In the genomic region with DNA sequence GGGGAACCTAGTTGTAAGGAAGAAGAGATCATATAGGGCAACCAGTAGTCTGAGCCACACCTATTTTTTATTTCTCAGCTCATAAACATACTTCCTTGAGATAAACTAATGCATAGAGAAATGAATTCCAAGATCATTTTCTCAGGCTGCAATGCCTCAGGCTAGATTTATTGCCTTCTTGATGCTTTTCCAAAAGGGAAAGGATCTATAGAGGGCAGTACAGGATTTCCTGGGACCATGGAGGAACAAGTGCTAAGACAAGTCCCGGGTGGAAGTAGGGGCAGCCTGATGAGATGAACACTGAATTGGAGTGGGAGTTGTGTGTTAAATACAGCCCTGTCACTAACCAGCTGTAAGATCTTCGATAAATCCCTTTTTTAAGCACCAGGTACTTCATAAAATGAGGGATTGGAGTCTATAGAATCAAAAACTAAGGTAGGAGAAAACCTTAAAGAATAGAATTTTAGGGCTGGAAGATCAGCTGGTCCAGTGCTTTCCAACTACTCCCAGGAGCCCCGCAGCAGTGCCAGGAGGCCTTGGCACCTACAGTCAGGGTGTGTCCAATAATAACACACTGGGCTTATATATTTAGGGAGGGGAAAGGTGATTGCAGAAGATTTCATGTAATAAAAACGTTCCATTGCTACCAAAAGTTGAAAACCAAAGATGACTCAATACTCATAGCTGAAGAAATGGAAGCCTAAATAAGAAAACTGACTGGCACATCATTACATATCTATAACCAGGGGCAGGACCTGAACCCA, we compare ENCODE assay signal across 10 cellular contexts. TPM values are rescaled to one million over a fixed set of nuclear protein-coding genes. Genes with fewer than 3 reads are reported as not detected.
DNase-seq lines count a peak whose midpoint lies in the region; ATAC-seq and TF ChIP-seq lines count a peak whose summit lies in the region.
"Had no signal": no experiment of that assay in that cellular context is flagged by ENCODE, and none has a peak within 500 bp of the region (broad histone marks: within the 10 kb centered on the region; RNA-seq: fewer than 3 reads in every experiment).

No MANE protein-coding gene starts in this region.

- peak overlapping the region; percentile 57 for H3K27ac ChIP-seq in RWPE2 (ENCODE audit: poor library complexity, severe bottlenecking)
- H3K27ac ChIP-seq in effector memory CD4-positive, alpha-beta T cell (ENCODE audit: insufficient read depth, low read length, poor library complexity, severe bottlenecking) = no peak overlapping the region
- H3K27ac ChIP-seq: uterus had no signal

- H3K4me1 ChIP-seq in RWPE2 (ENCODE audit: insufficient read depth, poor library complexity, severe bottlenecking) = peaks cover 14% of the 10 kb centered on the region
- H3K4me1 ChIP-seq in effector memory CD4-positive, alpha-beta T cell (ENCODE audit: control insufficient read depth, insufficient read depth, low read length, poor library complexity, severe bottlenecking) = no peaks in the 10 kb centered on the region
- H3K4me1 ChIP-seq: uterus had no signal

- no peak overlapping the region for H3K4me3 ChIP-seq in RWPE2 (ENCODE audit: severe bottlenecking)
- no peak overlapping the region for H3K4me3 ChIP-seq in fibroblast of pulmonary artery (replicated peaks; ENCODE audit: low read depth, low read length)
- H3K4me3 ChIP-seq in effector memory CD4-positive, alpha-beta T cell (ENCODE audit: insufficient read depth, low read depth, low read length, poor library complexity, severe bottlenecking) = no peak overlapping the region
- H3K4me3 ChIP-seq: uterus had no signal

- peak; percentile 10 to 65 (median 64) for DNase-seq in NCI-H1417 (lab: John Stamatoyannopoulos, UW)
- no peak for DNase-seq in NCI-H1417 treated with DMSO at 0.1 percent for 48 hours (lab: John Stamatoyannopoulos, UW)
- DNase-seq in RWPE2 (ENCODE audit: low spot score) = no peak
- peak; percentile 50 for DNase-seq in fibroblast of pulmonary artery (ENCODE audit: low read depth)
- no peak for DNase-seq in sciatic nerve (ENCODE audit: low spot score)
- DNase-seq in effector memory CD4-positive, alpha-beta T cell = no peak
- DNase-seq in GM19240 (ENCODE audit: insufficient read length, low spot score) = no peak
- no peak for DNase-seq in posterior vena cava (ENCODE audit: low spot score)
- DNase-seq: activated T-cell treated with anti-CD3 and anti-CD28 coated beads, Interleukin-2, amount 50 U/mL, for 24 hours; uterus had no signal

- peaks cover 18% of the 10 kb centered on the region for H3K36me3 ChIP-seq in RWPE2 (ENCODE audit: low read depth)
- peaks cover 22% of the 10 kb centered on the region for H3K36me3 ChIP-seq in effector memory CD4-positive, alpha-beta T cell (ENCODE audit: control insufficient read depth, insufficient read depth, low read length)
- H3K36me3 ChIP-seq: uterus had no signal

- TF ChIP-seq CTCF in RWPE2 (IDR thresholded peaks at IDR 0.05; ENCODE audit: poor library complexity, severe bottlenecking) (peak; percentile 38), fibroblast of pulmonary artery (IDR thresholded peaks at IDR 0.05; ENCODE audit: low read length, missing control alignments) (peak; percentile 37)

- ATAC-seq in RWPE2 (ENCODE audit: low read depth) = peak; percentile 44; the same call in 2 of the 3 replicates
- ATAC-seq in sciatic nerve = peak; percentile 50

- no peaks in the 10 kb centered on the region for H3K9me3 ChIP-seq in RWPE2 (ENCODE audit: severe bottlenecking)
- no peaks in the 10 kb centered on the region for H3K9me3 ChIP-seq in effector memory CD4-positive, alpha-beta T cell (ENCODE audit: control insufficient read depth, low read length)
- H3K9me3 ChIP-seq: uterus had no signal

- no peaks in the 10 kb centered on the region for H3K27me3 ChIP-seq in RWPE2 (ENCODE audit: insufficient read depth, poor library complexity, severe bottlenecking)
- H3K27me3 ChIP-seq in effector memory CD4-positive, alpha-beta T cell (replicated peaks; ENCODE audit: control insufficient read depth, insufficient read depth, low read length, poor library complexity, severe bottlenecking) = no peaks in the 10 kb centered on the region
- H3K27me3 ChIP-seq: uterus had no signal

- intact Hi-C loops in sciatic nerve (cut with DNase I) (no loop called here), posterior vena cava (cut with DNase I) (loop anchor here in 1 of 2 donors (10.0 kb wide), 1 partner anchor 49 kb away; no protein-coding TSS in a partner anchor)

RNA-seq across cellular contexts. Expression of a gene that starts 58.1 kb away (rescaled TPM):
- total RNA-seq in sciatic nerve = 25.5 TPM
- total RNA-seq in posterior vena cava = 10 to 100 TPM; 17.3 to 21.8 TPM

Comparison
In these comparisons a context has a peak if more than half of its experiments do, and no peak if none do; other contexts are left out.
1. DNase-seq: peak in NCI-H1417 (3 of 3) and fibroblast of pulmonary artery (single experiment); none in NCI-H1417 treated with DMSO at 0.1 percent for 48 hours (single experiment), RWPE2 (single experiment), sciatic nerve (single experiment), effector memory CD4-positive, alpha-beta T cell (0 of 3), GM19240 (single experiment) and posterior vena cava (single experiment).